ENCODE assay signal across 18 cellular contexts in the genomic region with DNA sequence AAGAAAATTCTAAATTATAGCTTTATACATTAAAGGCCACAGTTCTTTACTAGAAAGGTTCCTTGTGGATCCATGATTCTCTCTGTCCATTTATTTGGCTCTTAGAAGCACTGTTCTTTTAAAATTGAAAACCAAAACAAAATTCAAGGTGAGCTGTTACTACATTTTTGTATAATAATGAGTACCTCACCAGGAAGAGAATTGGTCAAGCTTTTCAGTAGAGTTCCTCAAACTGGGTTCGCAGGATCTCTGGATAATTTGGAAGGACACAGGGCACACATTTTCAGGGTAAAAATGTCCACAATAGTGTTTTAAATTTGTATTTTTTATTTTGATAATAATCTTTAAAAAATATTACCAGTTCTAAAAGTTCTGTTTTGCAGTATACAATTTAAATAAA.
DNase-seq lines count a peak whose midpoint lies in the region; ATAC-seq, FAIRE-seq and TF ChIP-seq lines count a peak whose summit lies in the region.
"Had no signal": no experiment of that assay in that cellular context is flagged by ENCODE, and none has a peak within 500 bp of the region (broad histone marks: within the 10 kb centered on the region; RNA-seq: fewer than 3 reads in every experiment).

No MANE protein-coding gene starts in this region.

- no peaks in the 10 kb centered on the region for H3K23me2 ChIP-seq in H9 (ENCODE audit: insufficient read length, low read depth, low read length, poor library complexity, severe bottlenecking)
- no peaks in the 10 kb centered on the region for H3K23me2 ChIP-seq in H1 (ENCODE audit: low read depth, low read length)

- H2BK12ac ChIP-seq in H9 (ENCODE audit: insufficient read length, low read depth, low read length), result no peak overlapping the region
- H2BK12ac ChIP-seq in H1 (ENCODE audit: low read depth, low read length), result no peak overlapping the region

- no CpG with 5 or more reads among the region's 1 CpG for WGBS in H9 (ENCODE audit: extremely low coverage, insufficient read length, low lambda C conversion rate)
- 39% methylated on average over 1 of the region's 1 CpG; no CpG with 5 or more reads in 1 of the 2 experiments for WGBS in H1 (ENCODE audit: extremely low coverage in 1 of 2, insufficient coverage in 1 of 2, insufficient read length in 1 of 2, insufficient replicate concordance in 2 of 2, low coverage in 1 of 2, low lambda C conversion rate in 2 of 2, missing lambda C conversion rate in 1 of 2), 2 experiments
- WGBS in psoas muscle, 3 donors, result 93 to 97% (median 96%) methylated on average over 1 of the region's 1 CpG

- peak overlapping the region in 1 of 3 experiments; percentile 87; a peak in 1 of 7 replicates for H3K27ac Mint-ChIP-seq in H9
- H3K27ac Mint-ChIP-seq in stimulated activated memory B cell treated with anti-CD40 and anti-IgM and Interleukin-4, amounts not matched to agents 10 μg/mL and 1 μg/mL and 100 μg/mL, for 72 hours, result no peak overlapping the region
- H3K27ac Mint-ChIP-seq: CD14-positive monocyte; CD4-positive, alpha-beta memory T cell; IgD-negative memory B cell had no signal

- no peak overlapping the region for H2BK20ac ChIP-seq in H9 (ENCODE audit: low read depth, low read length, poor library complexity, severe bottlenecking)
- no peak overlapping the region for H2BK20ac ChIP-seq in H1 (ENCODE audit: low read length)

- intact Hi-C loops in psoas muscle (cut with DNase I), result no loop called here

- no peak overlapping the region for H4K8ac ChIP-seq in H9 (replicated peaks; ENCODE audit: insufficient read length, low read depth, low read length)
- no peak overlapping the region for H4K8ac ChIP-seq in H1 (ENCODE audit: extremely low read depth, insufficient read depth, low read length)

- no peak overlapping the region for H3K56ac ChIP-seq in H9 (ENCODE audit: insufficient read length, low read depth, low read length)
- H3K56ac ChIP-seq in H1 (replicated peaks; ENCODE audit: insufficient read length, low read depth, low read length), result no peak overlapping the region

- H2BK5ac ChIP-seq in H9 (ENCODE audit: insufficient read length, low read length) (no peak overlapping the region), H1 (ENCODE audit: low read depth, low read length) (no peak overlapping the region)

- TF ChIP-seq EP300 in H1 (IDR thresholded peaks at IDR 0.05; ENCODE audit: borderline replicate concordance in 1 of 2, low read depth in 2 of 2, low read length in 2 of 2), result no peak

- H4K5ac ChIP-seq in H9 (ENCODE audit: insufficient read length, low read depth, low read length) (no peak overlapping the region), H1 (ENCODE audit: insufficient read length, low read depth, low read length) (no peak overlapping the region)

- no peaks in the 10 kb centered on the region for H3K9me3 Mint-ChIP-seq in H9
- peaks cover 3% of the 10 kb centered on the region for H3K9me3 Mint-ChIP-seq in stimulated activated memory B cell treated with anti-CD40 and anti-IgM and Interleukin-4, amounts not matched to agents 10 μg/mL and 1 μg/mL and 100 μg/mL, for 72 hours

- no peak for ATAC-seq in psoas muscle
- ATAC-seq in stimulated activated memory B cell treated with anti-CD40 and anti-IgM and Interleukin-4, amounts not matched to agents 10 μg/mL and 1 μg/mL and 100 μg/mL, for 72 hours, result no peak
- ATAC-seq: HepG2 had no signal

- H3K18ac ChIP-seq in H9 (ENCODE audit: insufficient read length, low read depth, low read length), result no peak overlapping the region
- H3K18ac ChIP-seq in H1 (ENCODE audit: extremely low read depth, low read length), result no peak overlapping the region

- H3T11ph ChIP-seq in H9 (ENCODE audit: low read length), result no peak overlapping the region

- no peak overlapping the region for H2BK120ac ChIP-seq in H9 (ENCODE audit: low read depth, low read length, poor library complexity, severe bottlenecking)
- no peak overlapping the region for H2BK120ac ChIP-seq in H1 (replicated peaks; ENCODE audit: low read depth, low read length)

- peaks cover 31% of the 10 kb centered on the region in 2 experiments for H3K4me1 Mint-ChIP-seq in H9
- no peaks in the 10 kb centered on the region for H3K4me1 Mint-ChIP-seq in stimulated activated memory B cell treated with anti-CD40 and anti-IgM and Interleukin-4, amounts not matched to agents 10 μg/mL and 1 μg/mL and 100 μg/mL, for 72 hours
- H3K4me1 Mint-ChIP-seq: CD14-positive monocyte; CD4-positive, alpha-beta memory T cell; IgD-negative memory B cell had no signal

- peak overlapping the region; percentile 16 for H3K4me2 ChIP-seq in H9 (ENCODE audit: insufficient read depth, insufficient read length, low read length)
- H3K4me2 ChIP-seq in H1 (ENCODE audit: insufficient read depth in 1 of 2, low read depth in 2 of 2, low read length in 2 of 2), result no peak overlapping the region; a peak in 2 of 4 replicates
- H3K4me2 ChIP-seq: BLaER1 had no signal

- H3K9me3 ChIP-seq in H9 (ENCODE audit: control insufficient read depth, low read depth, low read length) (no peaks in the 10 kb centered on the region), H1 (ENCODE audit: insufficient read depth in 2 of 2, low read depth in 1 of 2, low read length in 1 of 2) (no peaks in the 10 kb centered on the region), psoas muscle (no peaks in the 10 kb centered on the region)
- H3K9me3 ChIP-seq: BLaER1 had no signal

- H3K4me1 ChIP-seq in H9 (ENCODE audit: insufficient read depth, low read length) (peaks cover 2% of the 10 kb centered on the region; the same call in 1 of the 2 replicates), H1 (replicated peaks in 1 of 4; ENCODE audit: control insufficient read depth in 3 of 4, insufficient read depth in 4 of 4, low read length in 3 of 4) (peaks cover 0 to 5% (median 4%) of the 10 kb centered on the region in 4 experiments; a peak in 4 of 7 replicates), psoas muscle (peaks cover 5% of the 10 kb centered on the region)
- H3K4me1 ChIP-seq: BLaER1 had no signal

- POLR2A ChIA-PET in H1 (lab: Charles Lee; ENCODE audit: partially characterized antibody), result no interaction called here

- H2AK5ac ChIP-seq in H9 (ENCODE audit: insufficient read length, low read length) (no peak overlapping the region), H1 (ENCODE audit: low read depth, low read length) (no peak overlapping the region)

- TF ChIP-seq RAD21 in H1 (IDR thresholded peaks at IDR 0.05 in 1 of 2, conservative IDR thresholded peaks at IDR 0.05 in 1 of 2; ENCODE audit: low read depth in 2 of 2, low read length in 2 of 2), result no peak

- no peaks in the 10 kb centered on the region; a peak in 1 of 7 replicates for H3K36me3 Mint-ChIP-seq in H9 (ENCODE audit: insufficient read depth in 1 of 3, low read depth in 3 of 3)
- no peaks in the 10 kb centered on the region for H3K36me3 Mint-ChIP-seq in stimulated activated memory B cell treated with anti-CD40 and anti-IgM and Interleukin-4, amounts not matched to agents 10 μg/mL and 1 μg/mL and 100 μg/mL, for 72 hours
- H3K36me3 Mint-ChIP-seq: CD14-positive monocyte; CD4-positive, alpha-beta memory T cell; IgD-negative memory B cell had no signal

- no peak overlapping the region; a peak in 1 of 8 replicates for H3K4me3 ChIP-seq in H1 (ENCODE audit: extremely low read depth in 1 of 4, insufficient read depth in 2 of 4, low read depth in 3 of 4, low read length in 4 of 4)
- H3K4me3 ChIP-seq in psoas muscle, result no peak overlapping the region
- H3K4me3 ChIP-seq: BLaER1 had no signal

- peak; percentile 13 for FAIRE-seq in H1 (lab: Jason Lieb, UNC)
- FAIRE-seq: HepG2 had no signal

- H4K91ac ChIP-seq in H9 (ENCODE audit: insufficient read length, low read depth, low read length) (no peak overlapping the region), H1 (replicated peaks; ENCODE audit: insufficient read length, low read length) (no peak overlapping the region)

- no peak for TF ChIP-seq CTCF in H9 (conservative IDR thresholded peaks at IDR 0.05)
- no peak for TF ChIP-seq CTCF in H1 (IDR thresholded peaks at IDR 0.05; ENCODE audit: control extremely low read depth in 1 of 3, insufficient read depth in 1 of 3, low read depth in 1 of 3, low read length in 3 of 3)
- no peak for TF ChIP-seq CTCF in psoas muscle (IDR thresholded peaks at IDR 0.05)

- H3K36me3 ChIP-seq in H1 (ENCODE audit: control insufficient read depth in 2 of 4, insufficient read depth in 4 of 4, low read length in 3 of 4), result no peaks in the 10 kb centered on the region
- H3K36me3 ChIP-seq in psoas muscle (ENCODE audit: insufficient read depth in 1 of 2, low read depth in 1 of 2), result no peaks in the 10 kb centered on the region
- H3K36me3 ChIP-seq: BLaER1 had no signal

- H3K79me1 ChIP-seq in H9 (ENCODE audit: insufficient read depth, low read depth, low read length, poor library complexity, severe bottlenecking), result no peaks in the 10 kb centered on the region
- H3K79me1 ChIP-seq in H1 (ENCODE audit: low read depth, low read length), result no peaks in the 10 kb centered on the region

- H3K23ac ChIP-seq in H9 (ENCODE audit: insufficient read length, low read depth, low read length) (no peak overlapping the region), H1 (ENCODE audit: insufficient read length) (no peak overlapping the region)

- CTCF ChIA-PET in H1 (lab: Charles Lee; ENCODE audit: partially characterized antibody), result interaction anchor here (0.7 to 1.7 kb wide), 4 partner anchors 12 to 400 kb away, joined by 3 to 6 read pairs (median 3); no protein-coding TSS in a partner anchor

- H2BK15ac ChIP-seq in H9 (ENCODE audit: low read depth, low read length), result no peak overlapping the region
- no peak overlapping the region for H2BK15ac ChIP-seq in H1 (ENCODE audit: low read length)

- H3K14ac ChIP-seq in H9 (ENCODE audit: insufficient read depth, low read length), result no peak overlapping the region
- no peak overlapping the region for H3K14ac ChIP-seq in H1 (ENCODE audit: insufficient read length)

- DNase-seq in H9, result no peak
- no peak for DNase-seq in H1 (ENCODE audit: low read depth in 1 of 2, low spot score in 2 of 2)
- no peak for DNase-seq in psoas muscle
- DNase-seq in NCI-H2081 treated with DMSO at 0.1 percent for 48 hours (lab: John Stamatoyannopoulos, UW), result no peak
- DNase-seq in cortex of kidney (lab: John Stamatoyannopoulos, UW), result no peak
- no peak for DNase-seq in SHP77 treated with DMSO at 0.1 percent for 48 hours (lab: John Stamatoyannopoulos, UW)
- DNase-seq: 8988T; CD4-positive, alpha-beta memory T cell; DMS153; DMS79 treated with DMSO at 0.1 percent for 48 hours; GF-D8; HCEC 1CT had no signal

- H3K4ac ChIP-seq in H9 (ENCODE audit: low read depth, low read length), result no peak overlapping the region
- no peak overlapping the region for H3K4ac ChIP-seq in H1 (replicated peaks; ENCODE audit: insufficient read length, low read depth, low read length)

- peaks cover 2% of the 10 kb centered on the region; the same call in 1 of the 2 replicates for H3K27me3 Mint-ChIP-seq in H9 (ENCODE audit: low read depth)
- no peaks in the 10 kb centered on the region for H3K27me3 Mint-ChIP-seq in stimulated activated memory B cell treated with anti-CD40 and anti-IgM and Interleukin-4, amounts not matched to agents 10 μg/mL and 1 μg/mL and 100 μg/mL, for 72 hours
- H3K27me3 Mint-ChIP-seq: CD4-positive, alpha-beta memory T cell; IgD-negative memory B cell had no signal

- H3K27me3 ChIP-seq in H9 (ENCODE audit: insufficient read depth, low read length) (no peaks in the 10 kb centered on the region), H1 (replicated peaks in 1 of 4; ENCODE audit: control insufficient read depth in 3 of 4, extremely low read depth in 1 of 4, insufficient read depth in 3 of 4, low read length in 3 of 4) (no peaks in the 10 kb centered on the region), psoas muscle (ENCODE audit: insufficient read depth in 3 of 3, low read length in 2 of 3) (no peaks in the 10 kb centered on the region)
- H3K27me3 ChIP-seq: BLaER1 had no signal

- H3K79me2 ChIP-seq in H9 (ENCODE audit: insufficient read depth, low read length) (no peaks in the 10 kb centered on the region), H1 (ENCODE audit: control insufficient read depth in 1 of 2, insufficient read depth in 2 of 2, low read length in 2 of 2) (no peaks in the 10 kb centered on the region)

- H2AFZ ChIP-seq in H9 (ENCODE audit: low read length), result no peak overlapping the region
- no peak overlapping the region for H2AFZ ChIP-seq in H1 (ENCODE audit: low read length)

- H3K9ac ChIP-seq in H9 (ENCODE audit: extremely low read depth, insufficient read length, low read length) (no peak overlapping the region), H1 (replicated peaks in 1 of 4; ENCODE audit: extremely low read depth in 1 of 4, low read depth in 3 of 4, low read length in 3 of 4) (no peak overlapping the region)
- H3K9ac ChIP-seq: BLaER1 had no signal

- no peak overlapping the region for H3K4me3 Mint-ChIP-seq in H9
- no peak overlapping the region for H3K4me3 Mint-ChIP-seq in stimulated activated memory B cell treated with anti-CD40 and anti-IgM and Interleukin-4, amounts not matched to agents 10 μg/mL and 1 μg/mL and 100 μg/mL, for 72 hours
- H3K4me3 Mint-ChIP-seq: CD14-positive monocyte; CD4-positive, alpha-beta memory T cell; IgD-negative memory B cell had no signal

- H3K27ac ChIP-seq in H9 (ENCODE audit: insufficient read length, low read depth, low read length), result no peak overlapping the region
- no peak overlapping the region for H3K27ac ChIP-seq in H1 (ENCODE audit: low read depth, low read length)
- H3K27ac ChIP-seq in psoas muscle, result peak overlapping the region; percentile 73
- H3K27ac ChIP-seq: BLaER1, HL-60 had no signal

- TF ChIP-seq POLR2A in H1 (IDR thresholded peaks at IDR 0.05; ENCODE audit: control extremely low read depth in 1 of 2, low read depth in 2 of 2, low read length in 2 of 2), result no peak

- no peaks in the 10 kb centered on the region for H4K20me1 ChIP-seq in H9 (ENCODE audit: control insufficient read depth, insufficient read depth, insufficient read length)
- no peaks in the 10 kb centered on the region for H4K20me1 ChIP-seq in H1 (replicated peaks in 1 of 2; ENCODE audit: control insufficient read depth in 1 of 2, insufficient read depth in 2 of 2, low read length in 2 of 2)
- H4K20me1 ChIP-seq: BLaER1 had no signal
